5 cellular contexts compared by ENCODE assay signal in genomic region chr6:157950899-157951298, GRCh38. TPM values are rescaled to one million over a fixed set of nuclear protein-coding genes. Genes with fewer than 3 reads are reported as not detected.
DNase-seq lines count a peak whose midpoint lies in the region; ATAC-seq and TF ChIP-seq lines count a peak whose summit lies in the region.
"Not testable (repeated sequence)": the region's sequence is repeated elsewhere in the genome, so short reads cannot be mapped to it uniquely, and the experiment has no call there.

No MANE protein-coding gene starts in this region.

- H3K9me2 ChIP-seq in Karpas-422 (replicated peaks; ENCODE audit: insufficient read depth, low read length): not testable (repeated sequence)

- H2AFZ ChIP-seq in Karpas-422 (ENCODE audit: low read length): not testable (repeated sequence)

- ATAC-seq in SK-N-SH treated with all-trans-retinoic acid at 6 μM for 48 hours; activated T-helper 17 cell treated with anti-CD3 and anti-CD28 coated beads, Interleukin-2, amount 50 U/mL, for 72 hours (replicated peaks): not testable (repeated sequence)

- not testable (repeated sequence) for H3K79me2 ChIP-seq in Karpas-422 (ENCODE audit: low read length)

- not testable (repeated sequence) for H3K27ac ChIP-seq in Karpas-422 (ENCODE audit: low read length)

- DNase-seq in Karpas-422 (peak; percentile 7), foreskin melanocyte (peak; percentile 32)
- DNase-seq in progenitor cell of endocrine pancreas (ENCODE audit: low spot score, unreplicated experiment): not testable (repeated sequence)

- H4K20me1 ChIP-seq in Karpas-422 (ENCODE audit: insufficient read depth, low read depth, low read length): not testable (repeated sequence)

- peaks cover 11% of the 10 kb centered on the region for H3K4me1 Mint-ChIP-seq in activated T-helper 17 cell treated with anti-CD3 and anti-CD28 coated beads, Interleukin-2, amount 50 U/mL, for 72 hours
- peaks cover 35% of the 10 kb centered on the region for H3K4me1 Mint-ChIP-seq in progenitor cell of endocrine pancreas (ENCODE audit: low read depth)

- not testable (repeated sequence) for H3K4me3 ChIP-seq in Karpas-422 (ENCODE audit: low read length)

- not testable (repeated sequence) for H3K9ac ChIP-seq in Karpas-422 (ENCODE audit: low read length)

- H3K27me3 Mint-ChIP-seq in activated T-helper 17 cell treated with anti-CD3 and anti-CD28 coated beads, Interleukin-2, amount 50 U/mL, for 72 hours; progenitor cell of endocrine pancreas: not testable (repeated sequence)

- not testable (repeated sequence) for H3K4me1 ChIP-seq in Karpas-422 (ENCODE audit: low read length)

- H3K36me3 ChIP-seq in Karpas-422 (ENCODE audit: insufficient read depth, low read length): not testable (repeated sequence)

- not testable (repeated sequence) for H3K4me3 Mint-ChIP-seq in activated T-helper 17 cell treated with anti-CD3 and anti-CD28 coated beads, Interleukin-2, amount 50 U/mL, for 72 hours; progenitor cell of endocrine pancreas (ENCODE audit: low read depth)

- peak overlapping the region; percentile 2 for H3K27ac Mint-ChIP-seq in activated T-helper 17 cell treated with anti-CD3 and anti-CD28 coated beads, Interleukin-2, amount 50 U/mL, for 72 hours
- peak overlapping the region; percentile 45 for H3K27ac Mint-ChIP-seq in progenitor cell of endocrine pancreas

- not testable (repeated sequence) for TF ChIP-seq CTCF in progenitor cell of endocrine pancreas (IDR thresholded peaks at IDR 0.05; ENCODE audit: unreplicated experiment)

- not testable (repeated sequence) for H3K27me3 ChIP-seq in Karpas-422 (ENCODE audit: low read length)

- H3K36me3 Mint-ChIP-seq in activated T-helper 17 cell treated with anti-CD3 and anti-CD28 coated beads, Interleukin-2, amount 50 U/mL, for 72 hours (ENCODE audit: low read depth): peaks cover 30% of the 10 kb centered on the region
- H3K36me3 Mint-ChIP-seq in progenitor cell of endocrine pancreas (ENCODE audit: insufficient read depth): peaks cover 23% of the 10 kb centered on the region

- not testable (repeated sequence) for H3K9me3 Mint-ChIP-seq in activated T-helper 17 cell treated with anti-CD3 and anti-CD28 coated beads, Interleukin-2, amount 50 U/mL, for 72 hours
- peaks cover 25% of the 10 kb centered on the region for H3K9me3 Mint-ChIP-seq in progenitor cell of endocrine pancreas (ENCODE audit: low read depth)

- H3K4me2 ChIP-seq in Karpas-422 (ENCODE audit: low read depth, low read length, poor library complexity, severe bottlenecking): not testable (repeated sequence)

- H3K9me3 ChIP-seq in Karpas-422 (ENCODE audit: low read length): not testable (repeated sequence)

TF ChIP-seq in SK-N-SH treated with all-trans-retinoic acid at 6 μM for 48 hours, 23 proteins besides CTCF, POLR2A, EP300 and RAD21:
- TF ChIP-seq ZNF8 (CRISPR knock-in tag; IDR thresholded peaks at IDR 0.05): peak; percentile 87
TF ChIP-seq in SK-N-SH treated with all-trans-retinoic acid at 6 μM for 48 hours: peak in this region for 1; not testable (repeated sequence) for 22.

RNA-seq across cellular contexts. Expression of gene SYNJ2, which starts 30.8 kb away (rescaled TPM):
- 0.04 TPM in 1 of 2 replicates, not detected in the other for total RNA-seq in Karpas-422 (2014; rRNA removed; shearing (Covaris generic); ENCODE audit: low replicate concordance)
- total RNA-seq in activated T-helper 17 cell treated with anti-CD3 and anti-CD28 coated beads, Interleukin-2, amount 50 U/mL, for 72 hours: 10 to 100 TPM; 28.0 to 32.0 TPM
- total RNA-seq in progenitor cell of endocrine pancreas: 18.9 and 22.2 TPM in 2 replicates

Comparison
In these comparisons a context has a peak if more than half of its experiments do, and no peak if none do; other contexts are left out.
1. RNA of gene SYNJ2, which starts 30.8 kb away (total RNA-seq): 28.0 to 32.0 TPM in activated T-helper 17 cell treated with anti-CD3 and anti-CD28 coated beads, Interleukin-2, amount 50 U/mL, for 72 hours and 18.9 to 22.2 TPM in progenitor cell of endocrine pancreas; 0.04 TPM in Karpas-422; every median in the first group is over 10 times any median in the second.